Comparison of ENCODE assay signal across 1 cellular context in the genomic region with DNA sequence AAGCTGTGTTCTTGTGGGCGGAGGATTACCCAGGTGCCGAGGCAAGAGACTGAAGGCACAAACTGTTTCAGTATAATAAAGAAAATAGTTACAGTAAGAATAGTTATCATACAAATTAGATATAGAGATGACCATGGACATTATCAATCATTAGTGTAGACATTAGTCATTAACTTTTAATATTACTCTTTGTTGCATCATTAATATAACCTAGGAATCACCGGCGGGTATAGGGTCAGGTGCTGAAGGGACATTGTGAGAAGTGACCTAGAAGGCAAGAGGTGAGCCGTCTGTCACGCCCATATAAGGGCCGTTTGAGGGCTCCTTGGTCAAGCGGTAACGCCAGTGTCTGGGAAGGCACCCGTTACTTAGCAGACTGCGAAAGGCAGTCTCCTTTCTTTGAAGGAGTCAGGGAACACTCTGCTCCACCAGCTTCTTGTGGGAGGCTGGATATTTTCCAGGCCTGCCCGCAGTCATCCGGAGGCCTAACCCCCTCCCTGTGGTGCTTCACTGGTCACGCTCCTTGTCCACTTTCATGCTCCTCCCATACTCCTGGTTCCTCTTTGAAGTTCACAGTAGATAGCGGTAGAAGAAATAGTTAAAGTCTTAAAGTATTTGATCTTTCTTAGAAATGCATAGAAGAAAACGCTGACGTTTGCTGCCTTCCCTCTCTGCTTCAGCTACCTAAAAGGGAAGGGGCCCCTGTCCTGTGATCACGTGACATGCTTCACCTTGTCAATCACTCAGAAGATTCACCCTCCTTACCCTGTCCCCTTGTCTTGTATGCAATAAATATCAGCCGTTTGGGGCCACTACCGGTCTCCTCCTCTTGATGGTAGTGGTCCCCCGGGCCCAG.
TF ChIP-seq lines count a peak whose summit lies in the region.

No MANE protein-coding gene starts in this region.

TF ChIP-seq in GM12878, 131 proteins besides CTCF, POLR2A, EP300 and RAD21:
- TF ChIP-seq BHLHE40 (IDR thresholded peaks at IDR 0.05; ENCODE audit: borderline replicate concordance in 1 of 2, low read depth in 2 of 2, low read length in 1 of 2) = peak; percentile 68 to 93
- TF ChIP-seq, protein P1, sequence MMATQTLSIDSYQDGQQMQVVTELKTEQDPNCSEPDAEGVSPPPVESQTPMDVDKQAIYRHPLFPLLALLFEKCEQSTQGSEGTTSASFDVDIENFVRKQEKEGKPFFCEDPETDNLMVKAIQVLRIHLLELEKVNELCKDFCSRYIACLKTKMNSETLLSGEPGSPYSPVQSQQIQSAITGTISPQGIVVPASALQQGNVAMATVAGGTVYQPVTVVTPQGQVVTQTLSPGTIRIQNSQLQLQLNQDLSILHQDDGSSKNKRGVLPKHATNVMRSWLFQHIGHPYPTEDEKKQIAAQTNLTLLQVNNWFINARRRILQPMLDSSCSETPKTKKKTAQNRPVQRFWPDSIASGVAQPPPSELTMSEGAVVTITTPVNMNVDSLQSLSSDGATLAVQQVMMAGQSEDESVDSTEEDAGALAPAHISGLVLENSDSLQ (IDR thresholded peaks at IDR 0.05) = peak; percentile 95
- TF ChIP-seq, protein P2, sequence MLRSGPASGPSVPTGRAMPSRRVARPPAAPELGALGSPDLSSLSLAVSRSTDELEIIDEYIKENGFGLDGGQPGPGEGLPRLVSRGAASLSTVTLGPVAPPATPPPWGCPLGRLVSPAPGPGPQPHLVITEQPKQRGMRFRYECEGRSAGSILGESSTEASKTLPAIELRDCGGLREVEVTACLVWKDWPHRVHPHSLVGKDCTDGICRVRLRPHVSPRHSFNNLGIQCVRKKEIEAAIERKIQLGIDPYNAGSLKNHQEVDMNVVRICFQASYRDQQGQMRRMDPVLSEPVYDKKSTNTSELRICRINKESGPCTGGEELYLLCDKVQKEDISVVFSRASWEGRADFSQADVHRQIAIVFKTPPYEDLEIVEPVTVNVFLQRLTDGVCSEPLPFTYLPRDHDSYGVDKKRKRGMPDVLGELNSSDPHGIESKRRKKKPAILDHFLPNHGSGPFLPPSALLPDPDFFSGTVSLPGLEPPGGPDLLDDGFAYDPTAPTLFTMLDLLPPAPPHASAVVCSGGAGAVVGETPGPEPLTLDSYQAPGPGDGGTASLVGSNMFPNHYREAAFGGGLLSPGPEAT (IDR thresholded peaks at IDR 0.05; ENCODE audit: low read depth) = peak; percentile 32
- TF ChIP-seq, protein P3, sequence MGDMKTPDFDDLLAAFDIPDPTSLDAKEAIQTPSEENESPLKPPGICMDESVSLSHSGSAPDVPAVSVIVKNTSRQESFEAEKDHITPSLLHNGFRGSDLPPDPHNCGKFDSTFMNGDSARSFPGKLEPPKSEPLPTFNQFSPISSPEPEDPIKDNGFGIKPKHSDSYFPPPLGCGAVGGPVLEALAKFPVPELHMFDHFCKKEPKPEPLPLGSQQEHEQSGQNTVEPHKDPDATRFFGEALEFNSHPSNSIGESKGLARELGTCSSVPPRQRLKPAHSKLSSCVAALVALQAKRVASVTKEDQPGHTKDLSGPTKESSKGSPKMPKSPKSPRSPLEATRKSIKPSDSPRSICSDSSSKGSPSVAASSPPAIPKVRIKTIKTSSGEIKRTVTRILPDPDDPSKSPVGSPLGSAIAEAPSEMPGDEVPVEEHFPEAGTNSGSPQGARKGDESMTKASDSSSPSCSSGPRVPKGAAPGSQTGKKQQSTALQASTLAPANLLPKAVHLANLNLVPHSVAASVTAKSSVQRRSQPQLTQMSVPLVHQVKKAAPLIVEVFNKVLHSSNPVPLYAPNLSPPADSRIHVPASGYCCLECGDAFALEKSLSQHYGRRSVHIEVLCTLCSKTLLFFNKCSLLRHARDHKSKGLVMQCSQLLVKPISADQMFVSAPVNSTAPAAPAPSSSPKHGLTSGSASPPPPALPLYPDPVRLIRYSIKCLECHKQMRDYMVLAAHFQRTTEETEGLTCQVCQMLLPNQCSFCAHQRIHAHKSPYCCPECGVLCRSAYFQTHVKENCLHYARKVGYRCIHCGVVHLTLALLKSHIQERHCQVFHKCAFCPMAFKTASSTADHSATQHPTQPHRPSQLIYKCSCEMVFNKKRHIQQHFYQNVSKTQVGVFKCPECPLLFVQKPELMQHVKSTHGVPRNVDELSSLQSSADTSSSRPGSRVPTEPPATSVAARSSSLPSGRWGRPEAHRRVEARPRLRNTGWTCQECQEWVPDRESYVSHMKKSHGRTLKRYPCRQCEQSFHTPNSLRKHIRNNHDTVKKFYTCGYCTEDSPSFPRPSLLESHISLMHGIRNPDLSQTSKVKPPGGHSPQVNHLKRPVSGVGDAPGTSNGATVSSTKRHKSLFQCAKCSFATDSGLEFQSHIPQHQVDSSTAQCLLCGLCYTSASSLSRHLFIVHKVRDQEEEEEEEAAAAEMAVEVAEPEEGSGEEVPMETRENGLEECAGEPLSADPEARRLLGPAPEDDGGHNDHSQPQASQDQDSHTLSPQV (IDR thresholded peaks at IDR 0.05) = peak; percentile 34; the same call in 1 of the 2 replicates
- TF ChIP-seq POLR2AphosphoS5 (IDR thresholded peaks at IDR 0.05; ENCODE audit: low read length) = peak; percentile 73
- TF ChIP-seq EED (IDR thresholded peaks at IDR 0.05; ENCODE audit: low read depth) = peak; percentile 34; the same call in 1 of the 2 replicates
- TF ChIP-seq, protein P4, sequence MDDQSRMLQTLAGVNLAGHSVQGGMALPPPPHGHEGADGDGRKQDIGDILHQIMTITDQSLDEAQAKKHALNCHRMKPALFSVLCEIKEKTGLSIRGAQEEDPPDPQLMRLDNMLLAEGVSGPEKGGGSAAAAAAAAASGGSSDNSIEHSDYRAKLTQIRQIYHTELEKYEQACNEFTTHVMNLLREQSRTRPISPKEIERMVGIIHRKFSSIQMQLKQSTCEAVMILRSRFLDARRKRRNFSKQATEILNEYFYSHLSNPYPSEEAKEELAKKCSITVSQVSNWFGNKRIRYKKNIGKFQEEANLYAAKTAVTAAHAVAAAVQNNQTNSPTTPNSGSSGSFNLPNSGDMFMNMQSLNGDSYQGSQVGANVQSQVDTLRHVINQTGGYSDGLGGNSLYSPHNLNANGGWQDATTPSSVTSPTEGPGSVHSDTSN (IDR thresholded peaks at IDR 0.05; ENCODE audit: insufficient replicate concordance, low read depth, low read length) = peak; percentile 83
- TF ChIP-seq SRF (IDR thresholded peaks at IDR 0.05; ENCODE audit: low read depth in 2 of 2, low read length in 2 of 2) = peak; percentile 54 to 84
- TF ChIP-seq, protein P5, sequence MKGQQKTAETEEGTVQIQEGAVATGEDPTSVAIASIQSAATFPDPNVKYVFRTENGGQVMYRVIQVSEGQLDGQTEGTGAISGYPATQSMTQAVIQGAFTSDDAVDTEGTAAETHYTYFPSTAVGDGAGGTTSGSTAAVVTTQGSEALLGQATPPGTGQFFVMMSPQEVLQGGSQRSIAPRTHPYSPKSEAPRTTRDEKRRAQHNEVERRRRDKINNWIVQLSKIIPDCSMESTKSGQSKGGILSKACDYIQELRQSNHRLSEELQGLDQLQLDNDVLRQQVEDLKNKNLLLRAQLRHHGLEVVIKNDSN (IDR thresholded peaks at IDR 0.05; ENCODE audit: borderline replicate concordance, extremely low read length, insufficient read depth, low read depth, low read length) = peak; percentile 53
- peak; percentile 99 for TF ChIP-seq RAD51 (IDR thresholded peaks at IDR 0.05)
- TF ChIP-seq MEF2B (IDR thresholded peaks at IDR 0.05; ENCODE audit: partially characterized antibody, poor library complexity, severe bottlenecking) = peak; percentile 25
- TF ChIP-seq, protein P6, sequence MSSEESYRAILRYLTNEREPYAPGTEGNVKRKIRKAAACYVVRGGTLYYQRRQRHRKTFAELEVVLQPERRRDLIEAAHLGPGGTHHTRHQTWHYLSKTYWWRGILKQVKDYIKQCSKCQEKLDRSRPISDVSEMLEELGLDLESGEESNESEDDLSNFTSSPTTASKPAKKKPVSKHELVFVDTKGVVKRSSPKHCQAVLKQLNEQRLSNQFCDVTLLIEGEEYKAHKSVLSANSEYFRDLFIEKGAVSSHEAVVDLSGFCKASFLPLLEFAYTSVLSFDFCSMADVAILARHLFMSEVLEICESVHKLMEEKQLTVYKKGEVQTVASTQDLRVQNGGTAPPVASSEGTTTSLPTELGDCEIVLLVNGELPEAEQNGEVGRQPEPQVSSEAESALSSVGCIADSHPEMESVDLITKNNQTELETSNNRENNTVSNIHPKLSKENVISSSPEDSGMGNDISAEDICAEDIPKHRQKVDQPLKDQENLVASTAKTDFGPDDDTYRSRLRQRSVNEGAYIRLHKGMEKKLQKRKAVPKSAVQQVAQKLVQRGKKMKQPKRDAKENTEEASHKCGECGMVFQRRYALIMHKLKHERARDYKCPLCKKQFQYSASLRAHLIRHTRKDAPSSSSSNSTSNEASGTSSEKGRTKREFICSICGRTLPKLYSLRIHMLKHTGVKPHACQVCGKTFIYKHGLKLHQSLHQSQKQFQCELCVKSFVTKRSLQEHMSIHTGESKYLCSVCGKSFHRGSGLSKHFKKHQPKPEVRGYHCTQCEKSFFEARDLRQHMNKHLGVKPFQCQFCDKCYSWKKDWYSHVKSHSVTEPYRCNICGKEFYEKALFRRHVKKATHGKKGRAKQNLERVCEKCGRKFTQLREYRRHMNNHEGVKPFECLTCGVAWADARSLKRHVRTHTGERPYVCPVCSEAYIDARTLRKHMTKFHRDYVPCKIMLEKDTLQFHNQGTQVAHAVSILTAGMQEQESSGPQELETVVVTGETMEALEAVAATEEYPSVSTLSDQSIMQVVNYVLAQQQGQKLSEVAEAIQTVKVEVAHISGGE (CRISPR knock-in tag; IDR thresholded peaks at IDR 0.05) = peak; percentile 58; the same call in 1 of the 2 replicates
- peak; percentile 46; the same call in 1 of the 2 replicates for TF ChIP-seq NR2F1 (conservative IDR thresholded peaks at IDR 0.05)
- TF ChIP-seq, protein P7, sequence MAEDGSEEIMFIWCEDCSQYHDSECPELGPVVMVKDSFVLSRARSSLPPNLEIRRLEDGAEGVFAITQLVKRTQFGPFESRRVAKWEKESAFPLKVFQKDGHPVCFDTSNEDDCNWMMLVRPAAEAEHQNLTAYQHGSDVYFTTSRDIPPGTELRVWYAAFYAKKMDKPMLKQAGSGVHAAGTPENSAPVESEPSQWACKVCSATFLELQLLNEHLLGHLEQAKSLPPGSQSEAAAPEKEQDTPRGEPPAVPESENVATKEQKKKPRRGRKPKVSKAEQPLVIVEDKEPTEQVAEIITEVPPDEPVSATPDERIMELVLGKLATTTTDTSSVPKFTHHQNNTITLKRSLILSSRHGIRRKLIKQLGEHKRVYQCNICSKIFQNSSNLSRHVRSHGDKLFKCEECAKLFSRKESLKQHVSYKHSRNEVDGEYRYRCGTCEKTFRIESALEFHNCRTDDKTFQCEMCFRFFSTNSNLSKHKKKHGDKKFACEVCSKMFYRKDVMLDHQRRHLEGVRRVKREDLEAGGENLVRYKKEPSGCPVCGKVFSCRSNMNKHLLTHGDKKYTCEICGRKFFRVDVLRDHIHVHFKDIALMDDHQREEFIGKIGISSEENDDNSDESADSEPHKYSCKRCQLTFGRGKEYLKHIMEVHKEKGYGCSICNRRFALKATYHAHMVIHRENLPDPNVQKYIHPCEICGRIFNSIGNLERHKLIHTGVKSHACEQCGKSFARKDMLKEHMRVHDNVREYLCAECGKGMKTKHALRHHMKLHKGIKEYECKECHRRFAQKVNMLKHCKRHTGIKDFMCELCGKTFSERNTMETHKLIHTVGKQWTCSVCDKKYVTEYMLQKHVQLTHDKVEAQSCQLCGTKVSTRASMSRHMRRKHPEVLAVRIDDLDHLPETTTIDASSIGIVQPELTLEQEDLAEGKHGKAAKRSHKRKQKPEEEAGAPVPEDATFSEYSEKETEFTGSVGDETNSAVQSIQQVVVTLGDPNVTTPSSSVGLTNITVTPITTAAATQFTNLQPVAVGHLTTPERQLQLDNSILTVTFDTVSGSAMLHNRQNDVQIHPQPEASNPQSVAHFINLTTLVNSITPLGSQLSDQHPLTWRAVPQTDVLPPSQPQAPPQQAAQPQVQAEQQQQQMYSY (CRISPR knock-in tag; IDR thresholded peaks at IDR 0.05) = peak; percentile 86; the same call in 1 of the 2 replicates
- TF ChIP-seq, protein P8, sequence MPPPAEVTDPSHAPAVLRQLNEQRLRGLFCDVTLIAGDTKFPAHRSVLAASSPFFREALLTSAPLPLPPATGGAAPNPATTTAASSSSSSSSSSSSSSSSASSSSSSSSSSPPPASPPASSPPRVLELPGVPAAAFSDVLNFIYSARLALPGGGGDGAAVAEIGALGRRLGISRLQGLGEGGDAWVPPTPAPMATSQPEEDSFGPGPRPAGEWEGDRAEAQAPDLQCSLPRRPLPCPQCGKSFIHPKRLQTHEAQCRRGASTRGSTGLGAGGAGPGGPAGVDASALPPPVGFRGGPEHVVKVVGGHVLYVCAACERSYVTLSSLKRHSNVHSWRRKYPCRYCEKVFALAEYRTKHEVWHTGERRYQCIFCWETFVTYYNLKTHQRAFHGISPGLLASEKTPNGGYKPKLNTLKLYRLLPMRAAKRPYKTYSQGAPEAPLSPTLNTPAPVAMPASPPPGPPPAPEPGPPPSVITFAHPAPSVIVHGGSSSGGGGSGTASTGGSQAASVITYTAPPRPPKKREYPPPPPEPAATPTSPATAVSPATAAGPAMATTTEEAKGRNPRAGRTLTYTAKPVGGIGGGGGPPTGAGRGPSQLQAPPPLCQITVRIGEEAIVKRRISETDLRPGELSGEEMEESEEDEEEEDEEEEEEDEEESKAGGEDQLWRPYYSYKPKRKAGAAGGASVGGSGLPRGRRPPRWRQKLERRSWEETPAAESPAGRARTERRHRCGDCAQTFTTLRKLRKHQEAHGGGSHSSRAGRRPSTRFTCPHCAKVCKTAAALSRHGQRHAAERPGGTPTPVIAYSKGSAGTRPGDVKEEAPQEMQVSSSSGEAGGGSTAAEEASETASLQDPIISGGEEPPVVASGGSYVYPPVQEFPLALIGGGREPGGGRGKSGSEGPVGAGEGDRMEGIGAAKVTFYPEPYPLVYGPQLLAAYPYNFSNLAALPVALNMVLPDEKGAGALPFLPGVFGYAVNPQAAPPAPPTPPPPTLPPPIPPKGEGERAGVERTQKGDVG (CRISPR knock-in tag; IDR thresholded peaks at IDR 0.05) = peak; percentile 90; the same call in 1 of the 2 replicates
- TF ChIP-seq, protein P9, sequence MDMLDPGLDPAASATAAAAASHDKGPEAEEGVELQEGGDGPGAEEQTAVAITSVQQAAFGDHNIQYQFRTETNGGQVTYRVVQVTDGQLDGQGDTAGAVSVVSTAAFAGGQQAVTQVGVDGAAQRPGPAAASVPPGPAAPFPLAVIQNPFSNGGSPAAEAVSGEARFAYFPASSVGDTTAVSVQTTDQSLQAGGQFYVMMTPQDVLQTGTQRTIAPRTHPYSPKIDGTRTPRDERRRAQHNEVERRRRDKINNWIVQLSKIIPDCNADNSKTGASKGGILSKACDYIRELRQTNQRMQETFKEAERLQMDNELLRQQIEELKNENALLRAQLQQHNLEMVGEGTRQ (IDR thresholded peaks at IDR 0.05; ENCODE audit: borderline replicate concordance, low read depth, low read length) = peak; percentile 58
- 0 out of 2 replicates have a peak, but pooled peaks have one; percentile 18 for TF ChIP-seq SPI1 (IDR thresholded peaks at IDR 0.05; ENCODE audit: borderline replicate concordance, insufficient read depth, low read depth, low read length)
